ENCODE assay signal across 1 cellular context in the genomic region with DNA sequence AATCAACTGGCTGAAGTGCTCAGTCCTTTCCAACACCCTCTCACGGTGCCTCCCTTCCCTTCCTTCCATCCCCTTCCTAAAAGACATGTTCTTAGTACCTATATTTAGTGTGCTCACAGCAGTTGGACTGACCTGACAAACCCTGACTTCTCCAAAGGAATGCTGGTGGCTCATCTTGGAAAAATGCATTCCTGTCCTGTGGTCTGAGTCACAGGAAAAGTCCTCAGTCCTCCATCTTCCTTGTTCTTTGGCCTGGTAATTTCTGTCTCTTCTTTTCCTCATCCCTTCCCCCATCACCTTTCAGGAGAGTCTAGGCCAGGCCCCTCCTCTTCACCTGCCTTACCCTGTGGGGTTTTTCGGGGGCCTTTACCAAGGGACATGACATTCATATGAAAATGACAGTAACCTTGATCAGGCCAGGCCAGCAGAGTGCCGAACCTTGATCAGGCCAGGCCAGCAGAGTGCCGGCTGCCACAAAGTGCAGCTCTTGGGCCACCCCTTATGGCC.
TF ChIP-seq lines count a peak whose summit lies in the region.

No MANE protein-coding gene starts in this region.

TF ChIP-seq in GM12878, 131 proteins besides CTCF, POLR2A, EP300 and RAD21 (continued from another document):
- TF ChIP-seq, protein P1, sequence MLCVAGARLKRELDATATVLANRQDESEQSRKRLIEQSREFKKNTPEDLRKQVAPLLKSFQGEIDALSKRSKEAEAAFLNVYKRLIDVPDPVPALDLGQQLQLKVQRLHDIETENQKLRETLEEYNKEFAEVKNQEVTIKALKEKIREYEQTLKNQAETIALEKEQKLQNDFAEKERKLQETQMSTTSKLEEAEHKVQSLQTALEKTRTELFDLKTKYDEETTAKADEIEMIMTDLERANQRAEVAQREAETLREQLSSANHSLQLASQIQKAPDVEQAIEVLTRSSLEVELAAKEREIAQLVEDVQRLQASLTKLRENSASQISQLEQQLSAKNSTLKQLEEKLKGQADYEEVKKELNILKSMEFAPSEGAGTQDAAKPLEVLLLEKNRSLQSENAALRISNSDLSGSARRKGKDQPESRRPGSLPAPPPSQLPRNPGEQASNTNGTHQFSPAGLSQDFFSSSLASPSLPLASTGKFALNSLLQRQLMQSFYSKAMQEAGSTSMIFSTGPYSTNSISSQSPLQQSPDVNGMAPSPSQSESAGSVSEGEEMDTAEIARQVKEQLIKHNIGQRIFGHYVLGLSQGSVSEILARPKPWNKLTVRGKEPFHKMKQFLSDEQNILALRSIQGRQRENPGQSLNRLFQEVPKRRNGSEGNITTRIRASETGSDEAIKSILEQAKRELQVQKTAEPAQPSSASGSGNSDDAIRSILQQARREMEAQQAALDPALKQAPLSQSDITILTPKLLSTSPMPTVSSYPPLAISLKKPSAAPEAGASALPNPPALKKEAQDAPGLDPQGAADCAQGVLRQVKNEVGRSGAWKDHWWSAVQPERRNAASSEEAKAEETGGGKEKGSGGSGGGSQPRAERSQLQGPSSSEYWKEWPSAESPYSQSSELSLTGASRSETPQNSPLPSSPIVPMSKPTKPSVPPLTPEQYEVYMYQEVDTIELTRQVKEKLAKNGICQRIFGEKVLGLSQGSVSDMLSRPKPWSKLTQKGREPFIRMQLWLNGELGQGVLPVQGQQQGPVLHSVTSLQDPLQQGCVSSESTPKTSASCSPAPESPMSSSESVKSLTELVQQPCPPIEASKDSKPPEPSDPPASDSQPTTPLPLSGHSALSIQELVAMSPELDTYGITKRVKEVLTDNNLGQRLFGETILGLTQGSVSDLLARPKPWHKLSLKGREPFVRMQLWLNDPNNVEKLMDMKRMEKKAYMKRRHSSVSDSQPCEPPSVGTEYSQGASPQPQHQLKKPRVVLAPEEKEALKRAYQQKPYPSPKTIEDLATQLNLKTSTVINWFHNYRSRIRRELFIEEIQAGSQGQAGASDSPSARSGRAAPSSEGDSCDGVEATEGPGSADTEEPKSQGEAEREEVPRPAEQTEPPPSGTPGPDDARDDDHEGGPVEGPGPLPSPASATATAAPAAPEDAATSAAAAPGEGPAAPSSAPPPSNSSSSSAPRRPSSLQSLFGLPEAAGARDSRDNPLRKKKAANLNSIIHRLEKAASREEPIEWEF (IDR thresholded peaks at IDR 0.05; ENCODE audit: insufficient replicate concordance, low read depth, low read length), result no peak
- TF ChIP-seq SRF (IDR thresholded peaks at IDR 0.05; ENCODE audit: low read depth in 2 of 2, low read length in 2 of 2) (peak; percentile 63 to 98), JUNB (IDR thresholded peaks at IDR 0.05) (no peak)
- TF ChIP-seq, protein P2, sequence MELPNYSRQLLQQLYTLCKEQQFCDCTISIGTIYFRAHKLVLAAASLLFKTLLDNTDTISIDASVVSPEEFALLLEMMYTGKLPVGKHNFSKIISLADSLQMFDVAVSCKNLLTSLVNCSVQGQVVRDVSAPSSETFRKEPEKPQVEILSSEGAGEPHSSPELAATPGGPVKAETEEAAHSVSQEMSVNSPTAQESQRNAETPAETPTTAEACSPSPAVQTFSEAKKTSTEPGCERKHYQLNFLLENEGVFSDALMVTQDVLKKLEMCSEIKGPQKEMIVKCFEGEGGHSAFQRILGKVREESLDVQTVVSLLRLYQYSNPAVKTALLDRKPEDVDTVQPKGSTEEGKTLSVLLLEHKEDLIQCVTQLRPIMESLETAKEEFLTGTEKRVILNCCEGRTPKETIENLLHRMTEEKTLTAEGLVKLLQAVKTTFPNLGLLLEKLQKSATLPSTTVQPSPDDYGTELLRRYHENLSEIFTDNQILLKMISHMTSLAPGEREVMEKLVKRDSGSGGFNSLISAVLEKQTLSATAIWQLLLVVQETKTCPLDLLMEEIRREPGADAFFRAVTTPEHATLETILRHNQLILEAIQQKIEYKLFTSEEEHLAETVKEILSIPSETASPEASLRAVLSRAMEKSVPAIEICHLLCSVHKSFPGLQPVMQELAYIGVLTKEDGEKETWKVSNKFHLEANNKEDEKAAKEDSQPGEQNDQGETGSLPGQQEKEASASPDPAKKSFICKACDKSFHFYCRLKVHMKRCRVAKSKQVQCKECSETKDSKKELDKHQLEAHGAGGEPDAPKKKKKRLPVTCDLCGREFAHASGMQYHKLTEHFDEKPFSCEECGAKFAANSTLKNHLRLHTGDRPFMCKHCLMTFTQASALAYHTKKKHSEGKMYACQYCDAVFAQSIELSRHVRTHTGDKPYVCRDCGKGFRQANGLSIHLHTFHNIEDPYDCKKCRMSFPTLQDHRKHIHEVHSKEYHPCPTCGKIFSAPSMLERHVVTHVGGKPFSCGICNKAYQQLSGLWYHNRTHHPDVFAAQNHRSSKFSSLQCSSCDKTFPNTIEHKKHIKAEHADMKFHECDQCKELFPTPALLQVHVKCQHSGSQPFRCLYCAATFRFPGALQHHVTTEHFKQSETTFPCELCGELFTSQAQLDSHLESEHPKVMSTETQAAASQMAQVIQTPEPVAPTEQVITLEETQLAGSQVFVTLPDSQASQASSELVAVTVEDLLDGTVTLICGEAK (IDR thresholded peaks at IDR 0.05; ENCODE audit: borderline replicate concordance), result no peak
- TF ChIP-seq, protein P3, sequence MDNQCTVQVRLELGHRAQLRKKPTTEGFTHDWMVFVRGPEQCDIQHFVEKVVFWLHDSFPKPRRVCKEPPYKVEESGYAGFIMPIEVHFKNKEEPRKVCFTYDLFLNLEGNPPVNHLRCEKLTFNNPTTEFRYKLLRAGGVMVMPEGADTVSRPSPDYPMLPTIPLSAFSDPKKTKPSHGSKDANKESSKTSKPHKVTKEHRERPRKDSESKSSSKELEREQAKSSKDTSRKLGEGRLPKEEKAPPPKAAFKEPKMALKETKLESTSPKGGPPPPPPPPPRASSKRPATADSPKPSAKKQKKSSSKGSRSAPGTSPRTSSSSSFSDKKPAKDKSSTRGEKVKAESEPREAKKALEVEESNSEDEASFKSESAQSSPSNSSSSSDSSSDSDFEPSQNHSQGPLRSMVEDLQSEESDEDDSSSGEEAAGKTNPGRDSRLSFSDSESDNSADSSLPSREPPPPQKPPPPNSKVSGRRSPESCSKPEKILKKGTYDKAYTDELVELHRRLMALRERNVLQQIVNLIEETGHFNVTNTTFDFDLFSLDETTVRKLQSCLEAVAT (IDR thresholded peaks at IDR 0.05), result peak; percentile 99
